Comparison of ENCODE assay signal across 23 cellular contexts in the genomic region with DNA sequence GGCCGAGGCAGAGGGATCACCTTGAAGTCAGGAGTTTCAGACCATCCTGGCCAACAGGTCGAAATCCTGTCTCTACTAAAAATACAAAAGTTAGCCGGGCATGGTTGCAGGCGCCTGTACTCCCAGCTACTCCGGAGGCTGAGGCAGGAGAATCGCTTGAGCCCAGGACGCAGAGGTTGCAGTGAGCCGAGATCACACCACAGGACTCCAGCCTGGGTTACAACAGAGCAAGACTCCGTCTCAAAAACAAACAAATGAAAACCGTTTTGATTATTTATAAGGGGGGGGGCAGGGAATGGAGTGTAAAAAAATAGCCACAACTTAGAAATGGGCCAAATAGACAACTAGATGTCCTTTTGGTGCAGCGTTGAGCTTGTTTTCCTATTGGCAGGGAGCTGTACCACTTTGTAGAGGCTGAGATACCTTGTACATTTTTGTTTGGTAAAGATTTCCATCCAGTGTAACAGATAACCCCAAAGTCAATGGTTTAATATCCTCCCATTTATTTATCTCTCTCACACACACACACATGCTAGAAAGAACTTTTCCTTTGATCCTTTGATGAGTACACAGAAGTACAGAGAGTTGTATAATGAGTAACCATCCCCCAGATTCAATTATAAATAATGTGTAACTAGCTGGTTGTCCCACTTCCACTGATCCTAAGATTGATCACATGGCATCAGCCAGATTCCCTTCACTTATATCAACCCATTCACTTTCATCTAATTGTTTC.
"Had no signal": no experiment of that assay in that cellular context is flagged by ENCODE, and none has a peak within 500 bp of the region (broad histone marks: within the 10 kb centered on the region; RNA-seq: fewer than 3 reads in every experiment).

No MANE protein-coding gene starts in this region.

- ATAC-seq: gastroesophageal sphincter, left lung, lower lobe of right lung had no signal

- H3K4me1 ChIP-seq: esophagus squamous epithelium, gastroesophageal sphincter, left lung, lower lobe of right lung, parathyroid adenoma, prostate gland, sigmoid colon, stomach, transverse colon had no signal

- DNase-seq: effector memory CD4-positive, alpha-beta T cell; esophagus squamous epithelium; foreskin fibroblast; glutamatergic neuron; kidney glomerular epithelial cell; left lung; lower lobe of right lung; nephron progenitor cell; retina; sigmoid colon; stimulated activated CD4-positive, alpha-beta T cell treated with anti-CD3 and anti-CD28 coated beads, Interleukin-2, amount 100 ng/mL, for 24 hours; stimulated activated CD4-positive, alpha-beta T cell treated with anti-CD3 and anti-CD28 coated beads, Interleukin-4, amount 100 ng/mL, for 4 hours; stimulated activated naive CD4-positive, alpha-beta T cell; stomach; substantia nigra; transverse colon had no signal

- H3K36me3 ChIP-seq: esophagus squamous epithelium, gastroesophageal sphincter, left lung, lower lobe of right lung, prostate gland, sigmoid colon, stomach, thoracic aorta, transverse colon had no signal

- H3K9me3 ChIP-seq: esophagus squamous epithelium, gastroesophageal sphincter, left lung, lower lobe of right lung, prostate gland, sigmoid colon, stomach, thoracic aorta, transverse colon had no signal

- H3K9ac ChIP-seq: parathyroid adenoma had no signal

- H3K27ac ChIP-seq: epithelial cell of prostate, esophagus squamous epithelium, gastroesophageal sphincter, left lung, lower lobe of right lung, parathyroid adenoma, prostate gland, sigmoid colon, skin epidermis, stomach, thoracic aorta, transverse colon had no signal

- H3K4me3 ChIP-seq: esophagus squamous epithelium, gastroesophageal sphincter, left lung, lower lobe of right lung, prostate gland, sigmoid colon, skin epidermis, stomach, thoracic aorta, transverse colon had no signal

- H3K27me3 ChIP-seq: esophagus squamous epithelium, gastroesophageal sphincter, left lung, sigmoid colon, stomach, transverse colon had no signal

- FAIRE-seq: endometrium had no signal
